In genomic region chr6:139784222-139784769, GRCh38 we compare ENCODE assay signal across 1 cellular context.
TF ChIP-seq lines count a peak whose summit lies in the region.

No MANE protein-coding gene starts in this region.

TF ChIP-seq in HepG2, 621 proteins besides CTCF, POLR2A, EP300 and RAD21 (continued from another document):
- TF ChIP-seq AKNA (CRISPR knock-in tag; IDR thresholded peaks at IDR 0.05; ENCODE audit: borderline replicate concordance) = no peak
- no peak for TF ChIP-seq MAFG (CRISPR knock-in tag; IDR thresholded peaks at IDR 0.05)
- no peak for TF ChIP-seq SMARCE1 (IDR thresholded peaks at IDR 0.05; ENCODE audit: borderline replicate concordance)
- no peak for TF ChIP-seq ERF (CRISPR knock-in tag; IDR thresholded peaks at IDR 0.05)
- TF ChIP-seq CBX1 (IDR thresholded peaks at IDR 0.05; ENCODE audit: low read depth) = no peak
